In the genomic region with DNA sequence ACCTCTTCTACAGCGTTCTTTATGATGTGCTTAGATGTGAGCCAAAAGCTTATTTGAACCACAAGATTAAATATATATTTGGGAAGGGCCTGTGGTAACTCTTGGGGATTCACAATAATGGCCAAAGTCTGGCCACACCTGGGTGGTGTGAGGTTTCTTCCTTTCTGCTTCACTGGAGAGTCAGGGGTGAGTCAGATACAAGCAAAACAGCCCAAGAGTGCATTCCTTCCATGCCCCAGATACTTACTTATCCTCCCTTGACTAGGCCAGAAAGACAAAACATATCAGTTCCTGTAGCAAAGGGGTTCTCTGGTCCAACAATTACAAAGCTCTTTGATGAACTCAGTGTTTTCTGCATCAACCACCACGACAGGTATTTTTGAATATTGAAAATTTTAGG, we compare ENCODE assay signal across 8 cellular contexts. TPM values are rescaled to one million over a fixed set of nuclear protein-coding genes. Genes with fewer than 3 reads are reported as not detected.
A peak's percentile ranks its signal among the peaks of the same experiment; 100 is the strongest.
DNase-seq lines count a peak whose midpoint lies in the region; ATAC-seq lines count a peak whose summit lies in the region.

No MANE protein-coding gene starts in this region.

- H2BK120ac ChIP-seq in mesendoderm (ENCODE audit: low read depth, low read length) = no peak overlapping the region

- ATAC-seq in GM18517 (IDR thresholded peaks at IDR 0.05; ENCODE audit: unreplicated experiment) = peak; percentile 56
- ATAC-seq in HG02642 (IDR thresholded peaks at IDR 0.05; ENCODE audit: poor library complexity, unreplicated experiment) = peak; percentile 70
- ATAC-seq in Right ventricle myocardium superior (ENCODE audit: poor library complexity) = no peak

- H3K79me1 ChIP-seq in mesendoderm (ENCODE audit: low read length) = no peaks in the 10 kb centered on the region

- no peak overlapping the region for H3K27ac ChIP-seq in mesendoderm (ENCODE audit: low read depth, low read length)

- no peak overlapping the region for H3K18ac ChIP-seq in mesendoderm (ENCODE audit: low read length)

- WGBS in mesendoderm (ENCODE audit: extremely low coverage, insufficient coverage, low lambda C conversion rate) = no CpG with 5 or more reads among the region's 2 CpGs

- H3K23ac ChIP-seq in mesendoderm (ENCODE audit: low read length) = no peak overlapping the region

- H3K4me2 ChIP-seq in mesendoderm (ENCODE audit: low read length) = no peak overlapping the region

- DNase-seq in SW480 (ENCODE audit: low spot score) (peak; percentile 29), mesendoderm (peak; percentile 37), Right ventricle myocardium superior (no peak), NCI-H2081 treated with DMSO at 0.1 percent for 48 hours (lab: John Stamatoyannopoulos, UW) (no peak), NCI-H748 treated with DMSO at 0.1 percent for 48 hours (lab: John Stamatoyannopoulos, UW) (no peak), NCI-H1930 (lab: John Stamatoyannopoulos, UW) (no peak)

- no peak overlapping the region for H2BK15ac ChIP-seq in mesendoderm (replicated peaks; ENCODE audit: low read depth)

- no peak overlapping the region for H3K56ac ChIP-seq in mesendoderm (ENCODE audit: low read length)

- H3K4me1 ChIP-seq in mesendoderm (ENCODE audit: control insufficient read depth, low read depth, low read length) = no peaks in the 10 kb centered on the region

- no peak overlapping the region for H2AK5ac ChIP-seq in mesendoderm (ENCODE audit: low read length)

- H3K27me3 ChIP-seq in mesendoderm (ENCODE audit: insufficient read depth, low read length, poor library complexity) = no peaks in the 10 kb centered on the region

- intact Hi-C loops in Right ventricle myocardium superior (cut with DNase I) = no loop called here

- no peak overlapping the region for H2BK5ac ChIP-seq in mesendoderm (ENCODE audit: low read length)

- H3K4me3 ChIP-seq in mesendoderm (ENCODE audit: low read length) = no peak overlapping the region

- no peaks in the 10 kb centered on the region for H3K36me3 ChIP-seq in mesendoderm (ENCODE audit: control insufficient read depth, insufficient read depth, low read length)

- H4K8ac ChIP-seq in mesendoderm (ENCODE audit: low read depth, low read length) = no peak overlapping the region

- H3K79me2 ChIP-seq in mesendoderm (ENCODE audit: control insufficient read depth, insufficient read depth, low read length) = no peaks in the 10 kb centered on the region

- H3K4ac ChIP-seq in mesendoderm (ENCODE audit: low read depth, low read length) = no peak overlapping the region

- no peak overlapping the region for H3K9ac ChIP-seq in mesendoderm (ENCODE audit: low read length)

- H4K5ac ChIP-seq in mesendoderm (ENCODE audit: low read length) = no peak overlapping the region

RNA-seq across cellular contexts. Expression of gene ZBED2, which starts 0.9 kb away (rescaled TPM):
- not detected for polyA plus RNA-seq in mesendoderm (2013, experiment 1 of 2)
- polyA plus RNA-seq in mesendoderm (2013, experiment 2 of 2) = not detected
- not detected for total RNA-seq in Right ventricle myocardium superior

RNA-seq across cellular contexts. Expression of gene CD96, which starts 52.2 kb away (rescaled TPM):
- 0.04 TPM for polyA plus RNA-seq in mesendoderm (2013, experiment 1 of 2)
- polyA plus RNA-seq in mesendoderm (2013, experiment 2 of 2) = 0.04 TPM
- 0.65 TPM for total RNA-seq in Right ventricle myocardium superior

Comparison
In these comparisons a context has a peak if more than half of its experiments do, and no peak if none do; other contexts are left out.
1. DNase-seq: peak in SW480 (single experiment) and mesendoderm (single experiment); none in Right ventricle myocardium superior (single experiment), NCI-H2081 treated with DMSO at 0.1 percent for 48 hours (single experiment), NCI-H748 treated with DMSO at 0.1 percent for 48 hours (single experiment) and NCI-H1930 (0 of 2).